26 cellular contexts compared by ENCODE assay signal in genomic region chr6:151306269-151306783, GRCh38.
"Had no signal": no experiment of that assay in that cellular context is flagged by ENCODE, and none has a peak within 500 bp of the region (broad histone marks: within the 10 kb centered on the region; RNA-seq: fewer than 3 reads in every experiment).

No MANE protein-coding gene starts in this region.

- H3K27ac Mint-ChIP-seq: activated naive CD4-positive, alpha-beta T cell treated with anti-CD3 and anti-CD28 coated beads, Interleukin-2, amount 10 ng/mL, durations not matched to agents 7 days and 5 days; dendritic cell treated with granulocyte-macrophage colony-stimulating factor and Interleukin-4, amounts not matched to agents 40 ng/mL and 50 ng/mL, for 4 days; endodermal cell; immature natural killer cell; natural killer cell; T-helper 1 cell treated with Interleukin-12 subunit alpha and Interleukin-12 subunit beta and Interleukin-4 antibody, amounts not matched to agents 30 μg/mL and 1 μg/mL, for 36 hours had no signal

- H3K27me3 ChIP-seq: tibial nerve had no signal

- DNase-seq: activated CD4-positive, alpha-beta T cell treated with anti-CD3 and anti-CD28 coated beads for 48 hours; activated CD4-positive, alpha-beta T cell treated with anti-CD3 and anti-CD28 coated beads, Interleukin-2, amount 50 U/mL, for 48 hours; activated CD8-positive, alpha-beta memory T cell treated with anti-CD3 and anti-CD28 coated beads for 24 hours; activated gamma-delta T cell; activated naive CD4-positive, alpha-beta T cell treated with anti-CD3 and anti-CD28 coated beads, Interleukin-2, amount 10 ng/mL, durations not matched to agents 7 days and 5 days; amniotic stem cell; endodermal cell; foreskin fibroblast; head of caudate nucleus; hypothalamus; immature natural killer cell; kidney; left colon; natural killer cell; posterior cingulate gyrus; right cardiac atrium; stimulated activated CD4-positive, alpha-beta T cell treated with anti-CD3 and anti-CD28 coated beads, Interleukin-2, amount 100 ng/mL, for 48 hours; stimulated activated naive CD4-positive, alpha-beta T cell treated with Interleukin-2 at 50 U/mL for 16 hours; T-helper 9 cell had no signal

- H3K36me3 Mint-ChIP-seq: activated naive CD4-positive, alpha-beta T cell treated with anti-CD3 and anti-CD28 coated beads, Interleukin-2, amount 10 ng/mL, durations not matched to agents 7 days and 5 days; immature natural killer cell; natural killer cell had no signal

- ATAC-seq: activated CD4-positive, CD25-positive, alpha-beta regulatory T cell treated with anti-CD3 and anti-CD28 coated beads, Interleukin-2, amount 50 U/mL, for 24 hours; esophagus mucosa; left colon; natural killer cell; right cardiac atrium had no signal

- H3K9me3 ChIP-seq: tibial nerve had no signal

- H3K4me3 ChIP-seq: tibial nerve had no signal

- H3K4me3 Mint-ChIP-seq: activated naive CD4-positive, alpha-beta T cell treated with anti-CD3 and anti-CD28 coated beads, Interleukin-2, amount 10 ng/mL, durations not matched to agents 7 days and 5 days; central memory CD8-positive, alpha-beta T cell; dendritic cell treated with granulocyte-macrophage colony-stimulating factor and Interleukin-4, amounts not matched to agents 40 ng/mL and 50 ng/mL, for 4 days; endodermal cell; immature natural killer cell; natural killer cell; T-helper 1 cell treated with Interleukin-12 subunit alpha and Interleukin-12 subunit beta and Interleukin-4 antibody, amounts not matched to agents 30 μg/mL and 1 μg/mL, for 36 hours had no signal

- H3K9me3 Mint-ChIP-seq: activated naive CD4-positive, alpha-beta T cell treated with anti-CD3 and anti-CD28 coated beads, Interleukin-2, amount 10 ng/mL, durations not matched to agents 7 days and 5 days; central memory CD8-positive, alpha-beta T cell; dendritic cell treated with granulocyte-macrophage colony-stimulating factor and Interleukin-4, amounts not matched to agents 40 ng/mL and 50 ng/mL, for 4 days; endodermal cell; immature natural killer cell; natural killer cell; T-helper 1 cell treated with Interleukin-12 subunit alpha and Interleukin-12 subunit beta and Interleukin-4 antibody, amounts not matched to agents 30 μg/mL and 1 μg/mL, for 36 hours had no signal

- H3K4me1 Mint-ChIP-seq: activated naive CD4-positive, alpha-beta T cell treated with anti-CD3 and anti-CD28 coated beads, Interleukin-2, amount 10 ng/mL, durations not matched to agents 7 days and 5 days; central memory CD8-positive, alpha-beta T cell; immature natural killer cell; natural killer cell had no signal

- H3K27ac ChIP-seq: tibial nerve, VCaP had no signal
